ENCODE assay signal across 13 cellular contexts in the genomic region with DNA sequence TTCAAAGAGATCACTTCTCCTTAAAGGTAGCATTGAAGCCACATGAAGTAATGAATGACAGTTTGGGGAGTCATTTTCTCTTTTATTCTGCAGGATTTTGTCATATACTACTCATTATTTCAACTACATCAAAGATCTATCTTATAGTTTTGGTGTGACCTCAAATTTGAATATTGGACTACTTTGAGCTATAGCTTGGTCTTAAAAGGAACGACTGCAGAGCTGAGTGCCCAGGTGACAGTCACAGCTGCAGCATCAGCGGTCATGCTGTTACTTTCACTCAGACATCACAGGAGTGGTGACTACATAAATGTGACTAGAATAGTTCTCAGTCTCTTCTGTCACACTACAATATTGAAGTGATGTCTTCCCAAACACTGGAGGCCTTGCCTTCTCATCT. TPM values are rescaled to one million over a fixed set of nuclear protein-coding genes. Genes with fewer than 3 reads are reported as not detected.
DNase-seq lines count a peak whose midpoint lies in the region; ATAC-seq and TF ChIP-seq lines count a peak whose summit lies in the region.
"Had no signal": no experiment of that assay in that cellular context is flagged by ENCODE, and none has a peak within 500 bp of the region (broad histone marks: within the 10 kb centered on the region; RNA-seq: fewer than 3 reads in every experiment).

No MANE protein-coding gene starts in this region.

- H3K27ac ChIP-seq in dorsolateral prefrontal cortex = no peak overlapping the region
- no peak overlapping the region for H3K27ac ChIP-seq in brain microvascular endothelial cell
- H3K27ac ChIP-seq in upper lobe of right lung = no peak overlapping the region

- no peak overlapping the region for H3K4me3 Mint-ChIP-seq in T-helper 17 cell
- H3K4me3 Mint-ChIP-seq: CD8-positive, alpha-beta memory T cell had no signal

- intact Hi-C loops in dorsolateral prefrontal cortex (cut with DNase I) (no loop called here), upper lobe of right lung (cut with DNase I) (no loop called here)

- peaks cover 2% of the 10 kb centered on the region for H3K36me3 Mint-ChIP-seq in T-helper 17 cell (ENCODE audit: low read depth)

- H3K36me3 ChIP-seq in brain microvascular endothelial cell (replicated peaks) (no peaks in the 10 kb centered on the region), upper lobe of right lung (no peaks in the 10 kb centered on the region)

- ATAC-seq in GM18502 (IDR thresholded peaks at IDR 0.05; ENCODE audit: poor library complexity, unreplicated experiment) (peak; percentile 98), GM19397 (IDR thresholded peaks at IDR 0.05; ENCODE audit: unreplicated experiment) (peak; percentile 100), HG02884 (IDR thresholded peaks at IDR 0.05; ENCODE audit: unreplicated experiment) (peak; percentile 98), HG03575 (IDR thresholded peaks at IDR 0.05; ENCODE audit: extremely low read depth, insufficient number of reproducible peaks, low FRiP score, unreplicated experiment) (peak; percentile 99), T-helper 17 cell (no peak), upper lobe of right lung (no peak)

- no peaks in the 10 kb centered on the region for H3K4me1 Mint-ChIP-seq in T-helper 17 cell
- H3K4me1 Mint-ChIP-seq: CD8-positive, alpha-beta memory T cell had no signal

- H3K27me3 Mint-ChIP-seq in T-helper 17 cell = peaks cover 39% of the 10 kb centered on the region

- H3K27ac Mint-ChIP-seq in T-helper 17 cell = no peak overlapping the region
- H3K27ac Mint-ChIP-seq: CD8-positive, alpha-beta memory T cell had no signal

- in situ Hi-C loops in brain microvascular endothelial cell (cut with HindIII; ENCODE audit: low pct_ligation_motif_present, low sequenced_read_pairs) = no loop called here

- H3K9me3 ChIP-seq in T-helper 17 cell (ENCODE audit: control insufficient read depth, low read length, poor library complexity, severe bottlenecking) (no peaks in the 10 kb centered on the region), upper lobe of right lung (no peaks in the 10 kb centered on the region)

- TF ChIP-seq CTCF in dorsolateral prefrontal cortex (IDR thresholded peaks at IDR 0.05 in 54 of 56, conservative IDR thresholded peaks at IDR 0.05 in 2 of 56; ENCODE audit: low read depth in 1 of 56, partially characterized antibody in 56 of 56) (no peak), brain microvascular endothelial cell (IDR thresholded peaks at IDR 0.05; ENCODE audit: low read depth, low read length, missing control alignments) (no peak), upper lobe of right lung (IDR thresholded peaks at IDR 0.05) (no peak)

- DNase-seq in dorsolateral prefrontal cortex (no peak), brain microvascular endothelial cell (no peak), T-helper 17 cell (no peak), upper lobe of right lung (no peak)
- DNase-seq: CD8-positive, alpha-beta memory T cell; NCI-H526 had no signal

- H3K27me3 ChIP-seq in dorsolateral prefrontal cortex (no peaks in the 10 kb centered on the region), brain microvascular endothelial cell (replicated peaks) (no peaks in the 10 kb centered on the region), upper lobe of right lung (no peaks in the 10 kb centered on the region)

- H3K4me3 ChIP-seq in dorsolateral prefrontal cortex = no peak overlapping the region
- no peak overlapping the region for H3K4me3 ChIP-seq in brain microvascular endothelial cell (ENCODE audit: low read depth, low read length)
- H3K4me3 ChIP-seq in upper lobe of right lung = no peak overlapping the region

- H3K4me1 ChIP-seq in upper lobe of right lung = no peaks in the 10 kb centered on the region

RNA-seq across cellular contexts. Expression of a gene that starts 10.7 kb away (rescaled TPM):
- total RNA-seq in dorsolateral prefrontal cortex (100 to 1,000 TPM in 26 of 120 experiments, 10 to 100 TPM in 94; 65.9 to 118 (median 91.8) TPM), T-helper 17 cell (100 to 1,000 TPM; 158 to 162 TPM), upper lobe of right lung (151 TPM)

RNA-seq across cellular contexts. Expression of a gene that starts 40.0 kb away (rescaled TPM):
- total RNA-seq in dorsolateral prefrontal cortex (1 to 10 TPM in 17 of 120 experiments, under 1 TPM in 95, not detected in 8; 0.13 to 2.0 (median 0.70) TPM), T-helper 17 cell (not detected), upper lobe of right lung (not detected)
- total RNA-seq: CD8-positive, alpha-beta memory T cell; glomerular endothelial cell; lung microvascular endothelial cell; T-helper 2 cell treated with Interferon-gamma antibody and Interleukin-4, amounts not matched to agents 100 ng/mL and 5 ng/mL, for 36 hours had no signal

Comparison
In these comparisons a context has a peak if more than half of its experiments do, and no peak if none do; other contexts are left out.
1. ATAC-seq: peak in GM18502 (single experiment), GM19397 (single experiment), HG02884 (single experiment) and HG03575 (single experiment); none in T-helper 17 cell (single experiment) and upper lobe of right lung (single experiment).